11 cellular contexts compared by ENCODE assay signal in the genomic region with DNA sequence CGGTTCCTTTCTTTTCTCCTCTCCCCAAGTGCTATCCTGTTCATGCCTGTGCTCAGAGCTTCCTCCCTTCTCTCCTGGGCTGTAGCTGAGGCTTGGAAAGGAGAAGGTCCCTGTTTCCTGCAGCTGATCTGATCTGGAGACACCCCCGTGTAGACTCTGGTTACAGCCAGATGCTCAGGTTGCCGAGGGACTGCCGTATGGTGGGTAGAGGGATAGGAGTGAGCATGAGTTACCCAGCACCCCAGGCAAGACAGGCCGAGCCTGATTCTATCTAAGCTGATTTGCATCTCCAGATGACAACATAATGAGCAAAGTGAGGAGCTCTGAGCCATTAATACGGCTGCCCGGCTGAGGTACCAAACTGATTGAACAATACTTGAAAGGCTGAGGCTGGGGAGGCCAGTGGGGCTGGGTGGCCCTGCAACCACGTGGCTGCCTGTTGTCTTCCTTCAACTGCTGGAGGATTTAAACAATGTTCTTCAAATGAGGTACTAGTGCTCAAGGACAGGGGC.
DNase-seq lines count a peak whose midpoint lies in the region; ATAC-seq, FAIRE-seq and TF ChIP-seq lines count a peak whose summit lies in the region.
"Had no signal": no experiment of that assay in that cellular context is flagged by ENCODE, and none has a peak within 500 bp of the region (broad histone marks: within the 10 kb centered on the region; RNA-seq: fewer than 3 reads in every experiment).

No MANE protein-coding gene starts in this region.

- H3K79me2 ChIP-seq in OCI-LY3 (ENCODE audit: low read length): no peaks in the 10 kb centered on the region

- no peak overlapping the region; the same call in 1 of the 2 replicates for H2AFZ ChIP-seq in OCI-LY3 (ENCODE audit: low read depth, low read length)

- H4K20me1 ChIP-seq in OCI-LY3 (ENCODE audit: insufficient read depth, low read length): no peaks in the 10 kb centered on the region

- H3K9me3 ChIP-seq in OCI-LY3 (ENCODE audit: insufficient read depth, low read length) (no peaks in the 10 kb centered on the region), pancreas (no peaks in the 10 kb centered on the region), colonic mucosa (no peaks in the 10 kb centered on the region)

- H3K27ac ChIP-seq in OCI-LY3 (ENCODE audit: low read length): peak overlapping the region; percentile 28; the same call in 1 of the 2 replicates
- peak overlapping the region in 58 of 59 donors; percentile 3 to 98 (median 84) for H3K27ac ChIP-seq in dorsolateral prefrontal cortex
- peak overlapping the region; percentile 47 to 76 (median 64) for H3K27ac ChIP-seq in pancreas
- no peak overlapping the region for H3K27ac ChIP-seq in colonic mucosa

- POLR2A ChIA-PET in GM10248 (lab: Yijun Ruan, JAX): no interaction called here

- CTCF ChIA-PET in GM10248 (lab: Yijun Ruan, JAX): interaction anchor here (0.5 to 1.5 kb wide), 4 partner anchors 8 to 19 kb away, joined by 3 to 6 read pairs (median 4); no protein-coding TSS in a partner anchor

- H3K9ac ChIP-seq in OCI-LY3 (ENCODE audit: low read length) (peak overlapping the region; percentile 15; the same call in 1 of the 2 replicates), colonic mucosa (ENCODE audit: low read depth in 2 of 2, low read length in 2 of 2) (no peak overlapping the region)

- TF ChIP-seq CTCF in GM10248 (IDR thresholded peaks at IDR 0.05; ENCODE audit: control extremely low read depth, extremely low read depth, low read depth, missing control alignments) (no peak), OCI-LY3 (IDR thresholded peaks at IDR 0.05; ENCODE audit: low read depth, low read length) (no peak), dorsolateral prefrontal cortex (IDR thresholded peaks at IDR 0.05 in 54 of 56, conservative IDR thresholded peaks at IDR 0.05 in 2 of 56; ENCODE audit: low read depth in 1 of 56, partially characterized antibody in 56 of 56) (no peak), pancreas (IDR thresholded peaks at IDR 0.05) (no peak), colonic mucosa (IDR thresholded peaks at IDR 0.05) (no peak)

- peak; percentile 17 for DNase-seq in GM10248 (ENCODE audit: extremely low spot score)
- peak in 4 of 10 donors; percentile 38 to 72 (median 50) for DNase-seq in dorsolateral prefrontal cortex
- peak in 3 of 6 donors; percentile 16 to 60 (median 25) for DNase-seq in pancreas
- no peak for DNase-seq in colonic mucosa
- DNase-seq: activated gamma-delta T cell, erythroblast, GF-D8, NCI-H2081 treated with DMSO at 0.1 percent for 48 hours had no signal

- ATAC-seq in pancreas (peak; percentile 4 to 13 (median 9)), HG03520 (IDR thresholded peaks at IDR 0.05; ENCODE audit: unreplicated experiment) (no peak), GM21576 (IDR thresholded peaks at IDR 0.05; ENCODE audit: unreplicated experiment) (no peak)

- intact Hi-C loops in dorsolateral prefrontal cortex (cut with DNase I): loop anchor here (5.0 to 10.0 kb wide), 3 partner anchors 67 to 245 kb away; a partner anchor contains a TSS
- intact Hi-C loops in pancreas (cut with DNase I): no loop called here
- intact Hi-C loops in colonic mucosa (cut with DNase I): no loop called here

- H3K4me2 ChIP-seq in OCI-LY3 (ENCODE audit: low read length): peak overlapping the region; percentile 85

- WGBS in pancreas, 2 donors: 24 to 35% methylated on average over 8 of the region's 8 CpGs

- H3K4me1 ChIP-seq in OCI-LY3 (ENCODE audit: low read length): peaks cover 52% of the 10 kb centered on the region
- H3K4me1 ChIP-seq in pancreas: peaks cover 37 to 50% (median 45%) of the 10 kb centered on the region in 3 donors
- no peaks in the 10 kb centered on the region for H3K4me1 ChIP-seq in colonic mucosa

- H3K4me3 ChIP-seq in OCI-LY3 (ENCODE audit: low read length) (peak overlapping the region; percentile 8; the same call in 1 of the 2 replicates), dorsolateral prefrontal cortex (no peak overlapping the region), pancreas (no peak overlapping the region), colonic mucosa (no peak overlapping the region)

- FAIRE-seq in pancreas (lab: Jason Lieb, UNC): no peak

- H3K27me3 ChIP-seq in OCI-LY3 (ENCODE audit: low read depth, low read length): no peaks in the 10 kb centered on the region
- no peaks in the 10 kb centered on the region for H3K27me3 ChIP-seq in dorsolateral prefrontal cortex
- no peaks in the 10 kb centered on the region for H3K27me3 ChIP-seq in pancreas
- H3K27me3 ChIP-seq in colonic mucosa: no peaks in the 10 kb centered on the region

- H3K36me3 ChIP-seq in OCI-LY3 (replicated peaks; ENCODE audit: low read depth, low read length) (no peaks in the 10 kb centered on the region), pancreas (peaks cover 0 to 37% (median 8%) of the 10 kb centered on the region in 3 donors), colonic mucosa (peaks cover 16% of the 10 kb centered on the region)

Comparison
In these comparisons a context has a peak if more than half of its experiments do, and no peak if none do; other contexts are left out.
1. ATAC-seq: peak in pancreas (4 of 4); none in HG03520 (single experiment) and GM21576 (single experiment).
2. intact Hi-C loops: an anchor here in dorsolateral prefrontal cortex (5.0 to 10.0 kb wide); none called in pancreas and colonic mucosa.